In the genomic region with DNA sequence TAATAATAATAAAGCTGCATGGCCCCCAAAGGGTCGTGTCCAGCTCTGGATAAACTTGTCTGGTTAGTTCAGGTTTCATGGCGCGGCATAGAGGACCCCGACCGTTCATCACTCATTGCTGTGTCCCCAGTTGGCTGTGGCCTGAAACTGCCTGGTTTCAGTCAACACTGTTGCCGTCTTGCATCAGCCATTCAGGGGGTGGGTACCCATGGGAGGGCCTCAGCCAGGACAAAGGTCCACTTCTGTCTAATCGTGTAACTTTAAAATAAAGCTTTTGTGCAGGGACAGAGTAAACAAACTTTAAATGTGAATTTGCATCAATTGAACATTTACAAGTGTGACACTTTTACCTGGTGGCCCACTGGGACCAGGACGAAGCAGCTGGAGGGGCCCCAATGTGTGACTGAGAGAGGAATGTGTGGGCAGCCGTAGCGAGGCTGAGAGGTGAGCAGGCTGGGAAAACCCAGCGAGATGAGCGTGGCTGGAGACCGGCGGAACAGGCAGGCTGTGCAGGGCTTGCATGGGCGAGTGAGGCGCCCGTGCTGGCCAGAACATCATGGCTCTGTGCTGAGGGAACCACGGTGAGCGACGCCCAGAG, we compare ENCODE assay signal across 1 cellular context.
TF ChIP-seq lines count a peak whose summit lies in the region.

No MANE protein-coding gene starts in this region.

TF ChIP-seq in HepG2, 621 proteins besides CTCF, POLR2A, EP300 and RAD21 (continued from another document and continues in another):
- TF ChIP-seq ZNF747 (CRISPR knock-in tag; IDR thresholded peaks at IDR 0.05; ENCODE audit: borderline replicate concordance) (peak; percentile 80; the same call in 1 of the 2 replicates), SP140L (CRISPR knock-in tag; IDR thresholded peaks at IDR 0.05; ENCODE audit: borderline replicate concordance) (peak; percentile 74; the same call in 1 of the 2 replicates), NFKB2 (CRISPR knock-in tag; IDR thresholded peaks at IDR 0.05; ENCODE audit: borderline replicate concordance) (peak; percentile 95), ZBTB7A (CRISPR knock-in tag; IDR thresholded peaks at IDR 0.05) (peak; percentile 59; the same call in 1 of the 2 replicates), ZNF12 (CRISPR knock-in tag; IDR thresholded peaks at IDR 0.05) (peak; percentile 43; the same call in 1 of the 2 replicates), MIER2 (CRISPR knock-in tag; IDR thresholded peaks at IDR 0.05) (peak; percentile 79; the same call in 1 of the 2 replicates), SP1 (IDR thresholded peaks at IDR 0.05) (no peak), SP1 (CRISPR knock-in tag; IDR thresholded peaks at IDR 0.05) (peak; percentile 55; the same call in 1 of the 2 replicates), ZZZ3 (CRISPR knock-in tag; IDR thresholded peaks at IDR 0.05; ENCODE audit: borderline replicate concordance) (no peak), RBAK (CRISPR knock-in tag; IDR thresholded peaks at IDR 0.05) (peak; percentile 75), ZNF383 (CRISPR knock-in tag; IDR thresholded peaks at IDR 0.05; ENCODE audit: borderline replicate concordance) (0 out of 2 replicates have a peak, but pooled peaks have one; percentile 55), SOX6 (IDR thresholded peaks at IDR 0.05) (no peak), SOX6 (CRISPR knock-in tag; IDR thresholded peaks at IDR 0.05) (peak; percentile 99), ZNF136 (CRISPR knock-in tag; IDR thresholded peaks at IDR 0.05; ENCODE audit: low read depth) (peak; percentile 92; the same call in 1 of the 2 replicates), MED13 (CRISPR knock-in tag; IDR thresholded peaks at IDR 0.05) (peak; percentile 82; the same call in 1 of the 2 replicates), ETV6 (CRISPR knock-in tag; conservative IDR thresholded peaks at IDR 0.05) (no peak; the same call in 1 of the 2 replicates), ZNF296 (CRISPR knock-in tag; conservative IDR thresholded peaks at IDR 0.05) (0 out of 2 replicates have a peak, but pooled peaks have one; percentile 19), HMGA1 (CRISPR knock-in tag; conservative IDR thresholded peaks at IDR 0.05) (no peak), ZSCAN22 (CRISPR knock-in tag; IDR thresholded peaks at IDR 0.05) (no peak), WIZ (CRISPR knock-in tag; IDR thresholded peaks at IDR 0.05) (peak; percentile 37; the same call in 1 of the 2 replicates), ELF3 (CRISPR knock-in tag; IDR thresholded peaks at IDR 0.05) (peak; percentile 80), REL (CRISPR knock-in tag; conservative IDR thresholded peaks at IDR 0.05) (peak; percentile 79; the same call in 1 of the 2 replicates), KLF16 (CRISPR knock-in tag; IDR thresholded peaks at IDR 0.05) (peak in 1 of 2 experiments; percentile 97; a peak in 2 of 4 replicates), ZNF530 (CRISPR knock-in tag; IDR thresholded peaks at IDR 0.05; ENCODE audit: low read depth) (no peak), ZNF547 (CRISPR knock-in tag; IDR thresholded peaks at IDR 0.05) (peak; percentile 55; the same call in 1 of the 2 replicates), PHB2 (IDR thresholded peaks at IDR 0.05; ENCODE audit: partially characterized antibody) (no peak), GLI4 (CRISPR knock-in tag; IDR thresholded peaks at IDR 0.05; ENCODE audit: borderline replicate concordance) (peak; percentile 73; the same call in 1 of the 2 replicates), SMYD3 (CRISPR knock-in tag; IDR thresholded peaks at IDR 0.05) (no peak), POLR2AphosphoS5 (IDR thresholded peaks at IDR 0.05; ENCODE audit: low read depth, low read length) (peak; percentile 80), JUN (CRISPR knock-in tag; IDR thresholded peaks at IDR 0.05) (peak; percentile 50; the same call in 1 of the 2 replicates), ZSCAN31 (CRISPR knock-in tag; IDR thresholded peaks at IDR 0.05; ENCODE audit: low read depth) (peak; percentile 76), HNF4A (CRISPR knock-in tag; IDR thresholded peaks at IDR 0.05) (peak; percentile 94), FOXM1 (CRISPR knock-in tag; IDR thresholded peaks at IDR 0.05) (no peak), CCDC6 (CRISPR knock-in tag; IDR thresholded peaks at IDR 0.05) (peak; percentile 87; the same call in 1 of the 2 replicates), YEATS4 (CRISPR knock-in tag; IDR thresholded peaks at IDR 0.05; ENCODE audit: borderline replicate concordance) (peak; percentile 91)
- TF ChIP-seq, protein P1, sequence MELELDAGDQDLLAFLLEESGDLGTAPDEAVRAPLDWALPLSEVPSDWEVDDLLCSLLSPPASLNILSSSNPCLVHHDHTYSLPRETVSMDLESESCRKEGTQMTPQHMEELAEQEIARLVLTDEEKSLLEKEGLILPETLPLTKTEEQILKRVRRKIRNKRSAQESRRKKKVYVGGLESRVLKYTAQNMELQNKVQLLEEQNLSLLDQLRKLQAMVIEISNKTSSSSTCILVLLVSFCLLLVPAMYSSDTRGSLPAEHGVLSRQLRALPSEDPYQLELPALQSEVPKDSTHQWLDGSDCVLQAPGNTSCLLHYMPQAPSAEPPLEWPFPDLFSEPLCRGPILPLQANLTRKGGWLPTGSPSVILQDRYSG (CRISPR knock-in tag; IDR thresholded peaks at IDR 0.05) = no peak
- TF ChIP-seq, protein P2, sequence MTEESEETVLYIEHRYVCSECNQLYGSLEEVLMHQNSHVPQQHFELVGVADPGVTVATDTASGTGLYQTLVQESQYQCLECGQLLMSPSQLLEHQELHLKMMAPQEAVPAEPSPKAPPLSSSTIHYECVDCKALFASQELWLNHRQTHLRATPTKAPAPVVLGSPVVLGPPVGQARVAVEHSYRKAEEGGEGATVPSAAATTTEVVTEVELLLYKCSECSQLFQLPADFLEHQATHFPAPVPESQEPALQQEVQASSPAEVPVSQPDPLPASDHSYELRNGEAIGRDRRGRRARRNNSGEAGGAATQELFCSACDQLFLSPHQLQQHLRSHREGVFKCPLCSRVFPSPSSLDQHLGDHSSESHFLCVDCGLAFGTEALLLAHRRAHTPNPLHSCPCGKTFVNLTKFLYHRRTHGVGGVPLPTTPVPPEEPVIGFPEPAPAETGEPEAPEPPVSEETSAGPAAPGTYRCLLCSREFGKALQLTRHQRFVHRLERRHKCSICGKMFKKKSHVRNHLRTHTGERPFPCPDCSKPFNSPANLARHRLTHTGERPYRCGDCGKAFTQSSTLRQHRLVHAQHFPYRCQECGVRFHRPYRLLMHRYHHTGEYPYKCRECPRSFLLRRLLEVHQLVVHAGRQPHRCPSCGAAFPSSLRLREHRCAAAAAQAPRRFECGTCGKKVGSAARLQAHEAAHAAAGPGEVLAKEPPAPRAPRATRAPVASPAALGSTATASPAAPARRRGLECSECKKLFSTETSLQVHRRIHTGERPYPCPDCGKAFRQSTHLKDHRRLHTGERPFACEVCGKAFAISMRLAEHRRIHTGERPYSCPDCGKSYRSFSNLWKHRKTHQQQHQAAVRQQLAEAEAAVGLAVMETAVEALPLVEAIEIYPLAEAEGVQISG (CRISPR knock-in tag; IDR thresholded peaks at IDR 0.05) = peak; percentile 79
- TF ChIP-seq, protein P3, sequence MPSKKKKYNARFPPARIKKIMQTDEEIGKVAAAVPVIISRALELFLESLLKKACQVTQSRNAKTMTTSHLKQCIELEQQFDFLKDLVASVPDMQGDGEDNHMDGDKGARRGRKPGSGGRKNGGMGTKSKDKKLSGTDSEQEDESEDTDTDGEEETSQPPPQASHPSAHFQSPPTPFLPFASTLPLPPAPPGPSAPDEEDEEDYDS (CRISPR knock-in tag; IDR thresholded peaks at IDR 0.05) = peak; percentile 82
- TF ChIP-seq, protein P4, sequence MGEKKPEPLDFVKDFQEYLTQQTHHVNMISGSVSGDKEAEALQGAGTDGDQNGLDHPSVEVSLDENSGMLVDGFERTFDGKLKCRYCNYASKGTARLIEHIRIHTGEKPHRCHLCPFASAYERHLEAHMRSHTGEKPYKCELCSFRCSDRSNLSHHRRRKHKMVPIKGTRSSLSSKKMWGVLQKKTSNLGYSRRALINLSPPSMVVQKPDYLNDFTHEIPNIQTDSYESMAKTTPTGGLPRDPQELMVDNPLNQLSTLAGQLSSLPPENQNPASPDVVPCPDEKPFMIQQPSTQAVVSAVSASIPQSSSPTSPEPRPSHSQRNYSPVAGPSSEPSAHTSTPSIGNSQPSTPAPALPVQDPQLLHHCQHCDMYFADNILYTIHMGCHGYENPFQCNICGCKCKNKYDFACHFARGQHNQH (CRISPR knock-in tag; IDR thresholded peaks at IDR 0.05) = peak; percentile 94
- TF ChIP-seq, protein P5, sequence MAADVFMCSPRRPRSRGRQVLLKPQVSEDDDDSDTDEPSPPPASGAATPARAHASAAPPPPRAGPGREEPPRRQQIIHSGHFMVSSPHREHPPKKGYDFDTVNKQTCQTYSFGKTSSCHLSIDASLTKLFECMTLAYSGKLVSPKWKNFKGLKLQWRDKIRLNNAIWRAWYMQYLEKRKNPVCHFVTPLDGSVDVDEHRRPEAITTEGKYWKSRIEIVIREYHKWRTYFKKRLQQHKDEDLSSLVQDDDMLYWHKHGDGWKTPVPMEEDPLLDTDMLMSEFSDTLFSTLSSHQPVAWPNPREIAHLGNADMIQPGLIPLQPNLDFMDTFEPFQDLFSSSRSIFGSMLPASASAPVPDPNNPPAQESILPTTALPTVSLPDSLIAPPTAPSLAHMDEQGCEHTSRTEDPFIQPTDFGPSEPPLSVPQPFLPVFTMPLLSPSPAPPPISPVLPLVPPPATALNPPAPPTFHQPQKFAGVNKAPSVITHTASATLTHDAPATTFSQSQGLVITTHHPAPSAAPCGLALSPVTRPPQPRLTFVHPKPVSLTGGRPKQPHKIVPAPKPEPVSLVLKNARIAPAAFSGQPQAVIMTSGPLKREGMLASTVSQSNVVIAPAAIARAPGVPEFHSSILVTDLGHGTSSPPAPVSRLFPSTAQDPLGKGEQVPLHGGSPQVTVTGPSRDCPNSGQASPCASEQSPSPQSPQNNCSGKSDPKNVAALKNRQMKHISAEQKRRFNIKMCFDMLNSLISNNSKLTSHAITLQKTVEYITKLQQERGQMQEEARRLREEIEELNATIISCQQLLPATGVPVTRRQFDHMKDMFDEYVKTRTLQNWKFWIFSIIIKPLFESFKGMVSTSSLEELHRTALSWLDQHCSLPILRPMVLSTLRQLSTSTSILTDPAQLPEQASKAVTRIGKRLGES (CRISPR knock-in tag; IDR thresholded peaks at IDR 0.05; ENCODE audit: borderline replicate concordance) = peak; percentile 77; the same call in 1 of the 2 replicates
- TF ChIP-seq, protein P6, sequence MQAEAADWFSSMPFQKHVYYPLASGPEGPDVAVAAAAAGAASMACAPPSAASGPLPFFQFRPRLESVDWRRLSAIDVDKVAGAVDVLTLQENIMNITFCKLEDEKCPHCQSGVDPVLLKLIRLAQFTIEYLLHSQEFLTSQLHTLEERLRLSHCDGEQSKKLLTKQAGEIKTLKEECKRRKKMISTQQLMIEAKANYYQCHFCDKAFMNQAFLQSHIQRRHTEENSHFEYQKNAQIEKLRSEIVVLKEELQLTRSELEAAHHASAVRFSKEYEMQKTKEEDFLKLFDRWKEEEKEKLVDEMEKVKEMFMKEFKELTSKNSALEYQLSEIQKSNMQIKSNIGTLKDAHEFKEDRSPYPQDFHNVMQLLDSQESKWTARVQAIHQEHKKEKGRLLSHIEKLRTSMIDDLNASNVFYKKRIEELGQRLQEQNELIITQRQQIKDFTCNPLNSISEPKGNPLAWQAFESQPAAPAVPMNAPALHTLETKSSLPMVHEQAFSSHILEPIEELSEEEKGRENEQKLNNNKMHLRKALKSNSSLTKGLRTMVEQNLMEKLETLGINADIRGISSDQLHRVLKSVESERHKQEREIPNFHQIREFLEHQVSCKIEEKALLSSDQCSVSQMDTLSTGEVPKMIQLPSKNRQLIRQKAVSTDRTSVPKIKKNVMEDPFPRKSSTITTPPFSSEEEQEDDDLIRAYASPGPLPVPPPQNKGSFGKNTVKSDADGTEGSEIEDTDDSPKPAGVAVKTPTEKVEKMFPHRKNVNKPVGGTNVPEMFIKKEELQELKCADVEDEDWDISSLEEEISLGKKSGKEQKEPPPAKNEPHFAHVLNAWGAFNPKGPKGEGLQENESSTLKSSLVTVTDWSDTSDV (CRISPR knock-in tag; IDR thresholded peaks at IDR 0.05) = no peak
- TF ChIP-seq, protein P7, sequence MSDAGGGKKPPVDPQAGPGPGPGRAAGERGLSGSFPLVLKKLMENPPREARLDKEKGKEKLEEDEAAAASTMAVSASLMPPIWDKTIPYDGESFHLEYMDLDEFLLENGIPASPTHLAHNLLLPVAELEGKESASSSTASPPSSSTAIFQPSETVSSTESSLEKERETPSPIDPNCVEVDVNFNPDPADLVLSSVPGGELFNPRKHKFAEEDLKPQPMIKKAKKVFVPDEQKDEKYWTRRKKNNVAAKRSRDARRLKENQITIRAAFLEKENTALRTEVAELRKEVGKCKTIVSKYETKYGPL (CRISPR knock-in tag; IDR thresholded peaks at IDR 0.05) = peak; percentile 53; the same call in 1 of the 2 replicates
- TF ChIP-seq, protein P8, sequence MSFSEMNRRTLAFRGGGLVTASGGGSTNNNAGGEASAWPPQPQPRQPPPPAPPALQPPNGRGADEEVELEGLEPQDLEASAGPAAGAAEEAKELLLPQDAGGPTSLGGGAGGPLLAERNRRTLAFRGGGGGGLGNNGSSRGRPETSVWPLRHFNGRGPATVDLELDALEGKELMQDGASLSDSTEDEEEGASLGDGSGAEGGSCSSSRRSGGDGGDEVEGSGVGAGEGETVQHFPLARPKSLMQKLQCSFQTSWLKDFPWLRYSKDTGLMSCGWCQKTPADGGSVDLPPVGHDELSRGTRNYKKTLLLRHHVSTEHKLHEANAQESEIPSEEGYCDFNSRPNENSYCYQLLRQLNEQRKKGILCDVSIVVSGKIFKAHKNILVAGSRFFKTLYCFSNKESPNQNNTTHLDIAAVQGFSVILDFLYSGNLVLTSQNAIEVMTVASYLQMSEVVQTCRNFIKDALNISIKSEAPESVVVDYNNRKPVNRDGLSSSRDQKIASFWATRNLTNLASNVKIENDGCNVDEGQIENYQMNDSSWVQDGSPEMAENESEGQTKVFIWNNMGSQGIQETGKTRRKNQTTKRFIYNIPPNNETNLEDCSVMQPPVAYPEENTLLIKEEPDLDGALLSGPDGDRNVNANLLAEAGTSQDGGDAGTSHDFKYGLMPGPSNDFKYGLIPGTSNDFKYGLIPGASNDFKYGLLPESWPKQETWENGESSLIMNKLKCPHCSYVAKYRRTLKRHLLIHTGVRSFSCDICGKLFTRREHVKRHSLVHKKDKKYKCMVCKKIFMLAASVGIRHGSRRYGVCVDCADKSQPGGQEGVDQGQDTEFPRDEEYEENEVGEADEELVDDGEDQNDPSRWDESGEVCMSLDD (CRISPR knock-in tag; IDR thresholded peaks at IDR 0.05; ENCODE audit: borderline replicate concordance) = peak; percentile 89; the same call in 1 of the 2 replicates
- TF ChIP-seq, protein P9, sequence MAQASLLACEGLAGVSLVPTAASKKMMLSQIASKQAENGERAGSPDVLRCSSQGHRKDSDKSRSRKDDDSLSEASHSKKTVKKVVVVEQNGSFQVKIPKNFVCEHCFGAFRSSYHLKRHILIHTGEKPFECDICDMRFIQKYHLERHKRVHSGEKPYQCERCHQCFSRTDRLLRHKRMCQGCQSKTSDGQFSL (CRISPR knock-in tag; IDR thresholded peaks at IDR 0.05) = 0 out of 2 replicates have a peak, but pooled peaks have one; percentile 65
- TF ChIP-seq, protein P10, sequence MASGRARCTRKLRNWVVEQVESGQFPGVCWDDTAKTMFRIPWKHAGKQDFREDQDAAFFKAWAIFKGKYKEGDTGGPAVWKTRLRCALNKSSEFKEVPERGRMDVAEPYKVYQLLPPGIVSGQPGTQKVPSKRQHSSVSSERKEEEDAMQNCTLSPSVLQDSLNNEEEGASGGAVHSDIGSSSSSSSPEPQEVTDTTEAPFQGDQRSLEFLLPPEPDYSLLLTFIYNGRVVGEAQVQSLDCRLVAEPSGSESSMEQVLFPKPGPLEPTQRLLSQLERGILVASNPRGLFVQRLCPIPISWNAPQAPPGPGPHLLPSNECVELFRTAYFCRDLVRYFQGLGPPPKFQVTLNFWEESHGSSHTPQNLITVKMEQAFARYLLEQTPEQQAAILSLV (CRISPR knock-in tag; IDR thresholded peaks at IDR 0.05; ENCODE audit: borderline replicate concordance) = no peak
